ENCODE assay signal across 17 cellular contexts in the genomic region with DNA sequence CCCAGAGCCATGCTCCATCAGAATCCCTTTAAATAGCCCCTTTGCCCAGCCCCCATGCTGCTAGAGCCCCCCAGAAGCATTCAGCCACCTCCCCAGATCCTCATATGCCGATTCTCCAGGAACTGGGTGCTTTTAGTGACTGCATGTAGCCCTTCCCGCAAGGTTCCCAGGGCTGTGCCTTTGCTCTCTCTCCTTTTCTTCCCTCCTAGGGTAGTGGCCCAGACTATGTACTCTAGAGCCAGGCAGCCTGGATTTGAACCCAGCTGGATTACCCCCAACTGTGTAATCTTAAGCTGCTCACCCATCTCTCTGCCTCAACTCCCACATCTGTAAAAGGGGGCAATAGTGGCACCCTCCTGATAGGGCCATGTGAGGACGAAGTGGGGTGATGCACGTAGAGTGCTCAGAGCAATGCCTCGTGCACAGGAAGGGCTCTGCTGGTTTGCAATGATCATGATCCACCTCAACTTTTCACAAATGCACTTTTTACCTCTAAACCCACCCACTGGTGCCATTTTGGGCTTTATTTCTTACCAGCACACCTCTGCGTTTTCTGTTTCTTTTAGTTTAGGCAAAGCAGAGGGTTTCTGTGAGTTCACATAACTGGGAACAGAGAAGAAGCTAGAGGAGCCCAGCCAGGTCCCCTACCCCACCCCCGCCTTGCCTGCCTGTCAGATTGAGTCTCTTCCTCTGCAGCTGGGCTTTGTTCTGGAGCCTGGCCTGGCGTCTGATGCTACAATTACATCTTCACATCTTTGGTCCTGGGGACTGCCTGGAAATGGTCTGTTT.
A peak's percentile ranks its signal among the peaks of the same experiment; 100 is the strongest.
DNase-seq lines count a peak whose midpoint lies in the region; ATAC-seq and TF ChIP-seq lines count a peak whose summit lies in the region.
"Had no signal": no experiment of that assay in that cellular context is flagged by ENCODE, and none has a peak within 500 bp of the region (broad histone marks: within the 10 kb centered on the region; RNA-seq: fewer than 3 reads in every experiment).

No MANE protein-coding gene starts in this region.

- intact Hi-C loops in Right ventricle myocardium inferior (cut with DNase I): no loop called here

- TF ChIP-seq CTCF in GM12865 (IDR thresholded peaks at IDR 0.05; ENCODE audit: insufficient read depth, low read depth, low read length, missing control alignments): no peak

- H3K4me3 ChIP-seq in GM12865 (ENCODE audit: low read depth, low read length): no peak overlapping the region
- H3K4me3 ChIP-seq: spleen, stomach, uterus had no signal

- DNase-seq in GM12865 (ENCODE audit: low read depth): peak; percentile 56
- DNase-seq in iPS-NIHi11 (ENCODE audit: low spot score): peak; percentile 60
- DNase-seq in DMS114 treated with DMSO at 0.1 percent for 48 hours (lab: John Stamatoyannopoulos, UW; ENCODE audit: unreplicated experiment): no peak
- no peak for DNase-seq in stimulated activated naive CD8-positive, alpha-beta T cell treated with anti-CD3 and anti-CD28 coated beads, Interleukin-15, Interleukin-2, amounts not matched to agents 100 U/mL and 50 U/mL, for 24 hours
- no peak for DNase-seq in Right ventricle myocardium inferior (ENCODE audit: missing footprints)
- no peak for DNase-seq in DMS53 (lab: John Stamatoyannopoulos, UW)
- DNase-seq: activated B cell treated with CpG ODN at 0.5 μM for 24 hours, Caco-2, GF-D8, MV-4-11, NCI-H2107, stomach, T-helper 17 cell, uterus had no signal

- peak; percentile 88 for ATAC-seq in GM19395 (IDR thresholded peaks at IDR 0.05; ENCODE audit: unreplicated experiment)
- ATAC-seq in HG02885 (IDR thresholded peaks at IDR 0.05; ENCODE audit: poor library complexity, unreplicated experiment): peak; percentile 85
- no peak for ATAC-seq in stimulated activated naive CD8-positive, alpha-beta T cell treated with anti-CD3 and anti-CD28 coated beads, Interleukin-15, Interleukin-2, amounts not matched to agents 100 U/mL and 50 U/mL, for 24 hours
- ATAC-seq in Right ventricle myocardium inferior: no peak
- ATAC-seq: T-helper 17 cell had no signal

Comparison
In these comparisons a context has a peak if more than half of its experiments do, and no peak if none do; other contexts are left out.
1. DNase-seq: peak in GM12865 (single experiment) and iPS-NIHi11 (single experiment); none in DMS114 treated with DMSO at 0.1 percent for 48 hours (single experiment), stimulated activated naive CD8-positive, alpha-beta T cell treated with anti-CD3 and anti-CD28 coated beads, Interleukin-15, Interleukin-2, amounts not matched to agents 100 U/mL and 50 U/mL, for 24 hours (single experiment), Right ventricle myocardium inferior (single experiment) and DMS53 (single experiment).
2. ATAC-seq: peak in GM19395 (single experiment) and HG02885 (single experiment); none in stimulated activated naive CD8-positive, alpha-beta T cell treated with anti-CD3 and anti-CD28 coated beads, Interleukin-15, Interleukin-2, amounts not matched to agents 100 U/mL and 50 U/mL, for 24 hours (single experiment) and Right ventricle myocardium inferior (single experiment).